8 cellular contexts compared by ENCODE assay signal in the genomic region with DNA sequence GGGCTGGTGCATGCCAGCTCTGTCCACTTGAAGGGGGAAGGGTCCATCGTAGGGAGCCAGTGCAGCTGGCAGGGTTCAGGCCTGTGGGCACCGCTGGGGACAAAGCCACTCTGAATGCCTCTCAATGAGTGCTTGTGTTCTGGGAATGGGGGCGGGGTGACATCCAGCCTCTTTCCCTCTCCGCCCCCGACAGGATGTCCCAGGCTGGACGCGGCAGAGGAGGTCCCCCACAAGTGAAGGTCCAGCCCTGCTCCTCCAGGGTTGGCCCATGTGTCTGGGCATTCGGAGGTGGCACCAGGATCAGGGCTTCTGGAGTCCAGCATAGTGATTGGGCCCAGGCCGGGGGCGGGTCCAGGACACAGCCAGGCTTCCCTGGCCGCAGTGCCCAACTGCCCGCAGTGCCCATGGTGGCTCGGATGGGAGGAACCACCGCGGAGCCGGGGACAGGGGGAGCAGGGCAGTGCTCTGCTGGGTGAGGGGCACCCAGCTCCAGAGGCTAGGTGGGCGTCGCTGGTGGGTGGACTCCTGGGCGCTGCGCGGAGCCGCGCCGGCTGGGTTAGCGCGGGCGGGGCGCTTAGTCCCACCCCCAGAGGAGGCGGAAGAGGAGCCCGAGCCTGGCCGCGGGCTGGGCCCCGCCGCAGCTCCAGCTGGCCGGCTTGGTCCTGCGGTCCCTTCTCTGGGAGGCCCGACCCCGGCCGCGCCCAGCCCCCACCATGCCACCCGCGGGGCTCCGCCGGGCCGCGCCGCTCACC. TPM values are rescaled to one million over a fixed set of nuclear protein-coding genes. Genes with fewer than 3 reads are reported as not detected.
A peak's percentile ranks its signal among the peaks of the same experiment; 100 is the strongest.
DNase-seq lines count a peak whose midpoint lies in the region; ATAC-seq and TF ChIP-seq lines count a peak whose summit lies in the region.

SHISA4 (plus strand) TSS at position 617 of the 752 bp plus-strand sequence; CDS start at position 714, 97 bp downstream.

- no peaks in the 10 kb centered on the region for H3K9me3 Mint-ChIP-seq in T-helper 1 cell treated with Interleukin-12 subunit alpha and Interleukin-12 subunit beta and Interleukin-4 antibody, amounts not matched to agents 30 μg/mL and 1 μg/mL, for 36 hours

- peak within 1 kb of the TSS; percentile 60 to 65 for H3K27ac ChIP-seq in breast epithelium
- no peak within 1 kb of the TSS for H3K27ac ChIP-seq in iPS-18a (ENCODE audit: low read length)

- H3K27ac Mint-ChIP-seq in T-helper 1 cell treated with Interleukin-12 subunit alpha and Interleukin-12 subunit beta and Interleukin-4 antibody, amounts not matched to agents 30 μg/mL and 1 μg/mL, for 36 hours = no peak within 1 kb of the TSS

- DNase-seq in T-helper 1 cell (no peak), NCI-H774 (lab: John Stamatoyannopoulos, UW) (peak; percentile 70), breast epithelium (ENCODE audit: low spot score in 2 of 2) (peak; percentile 78 to 80), pulmonary artery endothelial cell (ENCODE audit: low read depth, low spot score) (no peak)

- H3K36me3 ChIP-seq in breast epithelium (no peaks in the 10 kb centered on the region), iPS-18a (ENCODE audit: control insufficient read depth, low read depth, low read length) (no peaks in the 10 kb centered on the region)

- H3K4me1 ChIP-seq in breast epithelium (no peaks in the 10 kb centered on the region), iPS-18a (ENCODE audit: control insufficient read depth, low read depth, low read length) (peaks cover 4% of the 10 kb centered on the region)

- TF ChIP-seq CTCF in breast epithelium (IDR thresholded peaks at IDR 0.05) = no peak

- TF ChIP-seq POLR2A in breast epithelium (IDR thresholded peaks at IDR 0.05) = no peak

- no peaks in the 10 kb centered on the region for H3K36me3 Mint-ChIP-seq in T-helper 1 cell treated with Interleukin-12 subunit alpha and Interleukin-12 subunit beta and Interleukin-4 antibody, amounts not matched to agents 30 μg/mL and 1 μg/mL, for 36 hours (ENCODE audit: low read depth)

- H3K4me3 ChIP-seq in breast epithelium = peak within 1 kb of the TSS; percentile 63 to 97 (median 64)
- H3K4me3 ChIP-seq in iPS-18a (ENCODE audit: low read length) = peak within 1 kb of the TSS; percentile 73

- H3K27me3 Mint-ChIP-seq in T-helper 1 cell treated with Interleukin-12 subunit alpha and Interleukin-12 subunit beta and Interleukin-4 antibody, amounts not matched to agents 30 μg/mL and 1 μg/mL, for 36 hours (ENCODE audit: low read depth) = peaks cover 37% of the 10 kb centered on the region

- intact Hi-C loops in breast epithelium (cut with DNase I; ENCODE audit: low total_unique reads) = no loop called here

- H3K27me3 ChIP-seq in breast epithelium (no peaks in the 10 kb centered on the region), iPS-18a (ENCODE audit: control insufficient read depth, insufficient read depth, low read length) (peaks cover 26% of the 10 kb centered on the region)

- peaks cover 5% of the 10 kb centered on the region for H3K4me1 Mint-ChIP-seq in T-helper 1 cell treated with Interleukin-12 subunit alpha and Interleukin-12 subunit beta and Interleukin-4 antibody, amounts not matched to agents 30 μg/mL and 1 μg/mL, for 36 hours (ENCODE audit: low read depth)

- peak within 1 kb of the TSS; percentile 25 for H3K9ac ChIP-seq in iPS-18a (ENCODE audit: low read length)

- no peaks in the 10 kb centered on the region for H3K9me3 ChIP-seq in breast epithelium
- H3K9me3 ChIP-seq in iPS-18a (ENCODE audit: control insufficient read depth, low read depth, low read length) = no peaks in the 10 kb centered on the region

- ATAC-seq in HG03521 (IDR thresholded peaks at IDR 0.05; ENCODE audit: unreplicated experiment) (no peak), GM18520 (IDR thresholded peaks at IDR 0.05; ENCODE audit: unreplicated experiment) (no peak)

- peak within 1 kb of the TSS; percentile 63 for H3K4me3 Mint-ChIP-seq in T-helper 1 cell treated with Interleukin-12 subunit alpha and Interleukin-12 subunit beta and Interleukin-4 antibody, amounts not matched to agents 30 μg/mL and 1 μg/mL, for 36 hours

RNA-seq across cellular contexts. Expression of gene SHISA4, which starts in this region (rescaled TPM):
- 10 to 100 TPM; 15.7 to 21.9 (median 20.3) TPM for total RNA-seq in breast epithelium
- total RNA-seq in pulmonary artery endothelial cell = 10.1 and 10.4 TPM in 2 replicates

Comparison
In these comparisons a context has a peak if more than half of its experiments do, and no peak if none do; other contexts are left out.
1. DNase-seq: peak in NCI-H774 (single experiment) and breast epithelium (2 of 2); none in T-helper 1 cell (0 of 5) and pulmonary artery endothelial cell (single experiment).